Comparison of ENCODE assay signal across 1 cellular context in the genomic region with DNA sequence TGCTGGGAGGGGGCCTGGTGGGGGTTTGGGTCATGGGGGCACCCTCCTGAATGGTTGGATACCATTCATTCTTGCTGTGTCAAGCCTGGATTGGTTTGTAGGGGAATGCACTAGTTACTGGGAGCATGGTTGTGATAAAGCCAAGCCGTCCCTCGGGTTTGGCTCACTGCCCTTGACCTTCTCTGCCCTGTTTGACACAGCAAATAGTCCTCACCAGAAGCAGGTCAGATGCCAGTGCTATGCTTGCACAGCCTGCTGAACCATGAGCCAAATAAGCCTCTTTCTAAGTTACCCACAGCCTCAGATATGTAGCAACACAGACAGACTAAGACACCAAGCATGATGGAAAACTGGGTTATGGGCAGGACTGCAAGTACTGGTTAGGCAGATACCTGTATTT.
TF ChIP-seq lines count a peak whose summit lies in the region.

No MANE protein-coding gene starts in this region.

TF ChIP-seq in HepG2, 621 proteins besides CTCF, POLR2A, EP300 and RAD21 (continued from another document and continues in another):
- TF ChIP-seq SSRP1 (CRISPR knock-in tag; IDR thresholded peaks at IDR 0.05) (no peak), ZNF263 (CRISPR knock-in tag; IDR thresholded peaks at IDR 0.05) (no peak), MYC (CRISPR knock-in tag; IDR thresholded peaks at IDR 0.05; ENCODE audit: borderline replicate concordance) (peak; percentile 59; the same call in 1 of the 2 replicates), ZNF12 (CRISPR knock-in tag; IDR thresholded peaks at IDR 0.05) (peak; percentile 39; the same call in 1 of the 2 replicates), CBX1 (IDR thresholded peaks at IDR 0.05; ENCODE audit: low read depth) (no peak), MYNN (CRISPR knock-in tag; IDR thresholded peaks at IDR 0.05; ENCODE audit: low read depth) (no peak), ZSCAN25 (CRISPR knock-in tag; IDR thresholded peaks at IDR 0.05) (no peak), MIXL1 (CRISPR knock-in tag; IDR thresholded peaks at IDR 0.05) (peak; percentile 74), PCBP2 (optimal IDR thresholded peaks at IDR 0.05; ENCODE audit: low read depth, low read length, poor library complexity, severe bottlenecking) (no peak), SMARCC2 (IDR thresholded peaks at IDR 0.05) (no peak), ZNF446 (CRISPR knock-in tag; IDR thresholded peaks at IDR 0.05) (no peak), CENPT (CRISPR knock-in tag; IDR thresholded peaks at IDR 0.05; ENCODE audit: low read depth) (no peak), ZSCAN31 (CRISPR knock-in tag; IDR thresholded peaks at IDR 0.05; ENCODE audit: low read depth) (0 out of 2 replicates have a peak, but pooled peaks have one; percentile 76), ZNF264 (CRISPR knock-in tag; IDR thresholded peaks at IDR 0.05) (no peak), CHCHD3 (CRISPR knock-in tag; IDR thresholded peaks at IDR 0.05) (no peak), BRD4 (CRISPR knock-in tag; IDR thresholded peaks at IDR 0.05) (no peak), ZNF709 (CRISPR knock-in tag; IDR thresholded peaks at IDR 0.05) (no peak), KMT2B (CRISPR knock-in tag; IDR thresholded peaks at IDR 0.05) (no peak), ZNF891 (CRISPR knock-in tag; IDR thresholded peaks at IDR 0.05) (no peak), ZNF674 (CRISPR knock-in tag; IDR thresholded peaks at IDR 0.05; ENCODE audit: low read depth) (no peak), RORA (CRISPR knock-in tag; IDR thresholded peaks at IDR 0.05) (no peak), ZNF10 (CRISPR knock-in tag; IDR thresholded peaks at IDR 0.05; ENCODE audit: borderline replicate concordance, low read depth) (no peak), EHMT2 (IDR thresholded peaks at IDR 0.05; ENCODE audit: borderline replicate concordance, low read depth, low read length) (no peak), MTA1 (CRISPR knock-in tag; IDR thresholded peaks at IDR 0.05; ENCODE audit: borderline replicate concordance) (peak; percentile 74), ATM (IDR thresholded peaks at IDR 0.05; ENCODE audit: borderline replicate concordance) (no peak), RNF2 (conservative IDR thresholded peaks at IDR 0.05; ENCODE audit: low read depth) (no peak), ZNF468 (CRISPR knock-in tag; IDR thresholded peaks at IDR 0.05) (no peak), ZNF761 (CRISPR knock-in tag; conservative IDR thresholded peaks at IDR 0.05) (no peak; the same call in 1 of the 2 replicates), GPN1 (CRISPR knock-in tag; IDR thresholded peaks at IDR 0.05; ENCODE audit: borderline replicate concordance) (no peak), BORCS8-MEF2B (CRISPR knock-in tag; IDR thresholded peaks at IDR 0.05) (peak; percentile 55; the same call in 1 of the 2 replicates), RBM22 (optimal IDR thresholded peaks at IDR 0.05; ENCODE audit: low read length) (no peak), ZNF780A (CRISPR knock-in tag; IDR thresholded peaks at IDR 0.05) (no peak), SP1 (IDR thresholded peaks at IDR 0.05) (no peak), SP1 (CRISPR knock-in tag; IDR thresholded peaks at IDR 0.05) (no peak), SETDB1 (CRISPR knock-in tag; IDR thresholded peaks at IDR 0.05; ENCODE audit: borderline replicate concordance) (no peak)
- TF ChIP-seq, protein P1, sequence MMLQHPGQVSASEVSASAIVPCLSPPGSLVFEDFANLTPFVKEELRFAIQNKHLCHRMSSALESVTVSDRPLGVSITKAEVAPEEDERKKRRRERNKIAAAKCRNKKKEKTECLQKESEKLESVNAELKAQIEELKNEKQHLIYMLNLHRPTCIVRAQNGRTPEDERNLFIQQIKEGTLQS (CRISPR knock-in tag; IDR thresholded peaks at IDR 0.05): no peak
- TF ChIP-seq, protein P2, sequence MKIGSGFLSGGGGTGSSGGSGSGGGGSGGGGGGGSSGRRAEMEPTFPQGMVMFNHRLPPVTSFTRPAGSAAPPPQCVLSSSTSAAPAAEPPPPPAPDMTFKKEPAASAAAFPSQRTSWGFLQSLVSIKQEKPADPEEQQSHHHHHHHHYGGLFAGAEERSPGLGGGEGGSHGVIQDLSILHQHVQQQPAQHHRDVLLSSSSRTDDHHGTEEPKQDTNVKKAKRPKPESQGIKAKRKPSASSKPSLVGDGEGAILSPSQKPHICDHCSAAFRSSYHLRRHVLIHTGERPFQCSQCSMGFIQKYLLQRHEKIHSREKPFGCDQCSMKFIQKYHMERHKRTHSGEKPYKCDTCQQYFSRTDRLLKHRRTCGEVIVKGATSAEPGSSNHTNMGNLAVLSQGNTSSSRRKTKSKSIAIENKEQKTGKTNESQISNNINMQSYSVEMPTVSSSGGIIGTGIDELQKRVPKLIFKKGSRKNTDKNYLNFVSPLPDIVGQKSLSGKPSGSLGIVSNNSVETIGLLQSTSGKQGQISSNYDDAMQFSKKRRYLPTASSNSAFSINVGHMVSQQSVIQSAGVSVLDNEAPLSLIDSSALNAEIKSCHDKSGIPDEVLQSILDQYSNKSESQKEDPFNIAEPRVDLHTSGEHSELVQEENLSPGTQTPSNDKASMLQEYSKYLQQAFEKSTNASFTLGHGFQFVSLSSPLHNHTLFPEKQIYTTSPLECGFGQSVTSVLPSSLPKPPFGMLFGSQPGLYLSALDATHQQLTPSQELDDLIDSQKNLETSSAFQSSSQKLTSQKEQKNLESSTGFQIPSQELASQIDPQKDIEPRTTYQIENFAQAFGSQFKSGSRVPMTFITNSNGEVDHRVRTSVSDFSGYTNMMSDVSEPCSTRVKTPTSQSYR (CRISPR knock-in tag; IDR thresholded peaks at IDR 0.05; ENCODE audit: borderline replicate concordance): peak; percentile 67; the same call in 1 of the 2 replicates
- TF ChIP-seq, protein P3, sequence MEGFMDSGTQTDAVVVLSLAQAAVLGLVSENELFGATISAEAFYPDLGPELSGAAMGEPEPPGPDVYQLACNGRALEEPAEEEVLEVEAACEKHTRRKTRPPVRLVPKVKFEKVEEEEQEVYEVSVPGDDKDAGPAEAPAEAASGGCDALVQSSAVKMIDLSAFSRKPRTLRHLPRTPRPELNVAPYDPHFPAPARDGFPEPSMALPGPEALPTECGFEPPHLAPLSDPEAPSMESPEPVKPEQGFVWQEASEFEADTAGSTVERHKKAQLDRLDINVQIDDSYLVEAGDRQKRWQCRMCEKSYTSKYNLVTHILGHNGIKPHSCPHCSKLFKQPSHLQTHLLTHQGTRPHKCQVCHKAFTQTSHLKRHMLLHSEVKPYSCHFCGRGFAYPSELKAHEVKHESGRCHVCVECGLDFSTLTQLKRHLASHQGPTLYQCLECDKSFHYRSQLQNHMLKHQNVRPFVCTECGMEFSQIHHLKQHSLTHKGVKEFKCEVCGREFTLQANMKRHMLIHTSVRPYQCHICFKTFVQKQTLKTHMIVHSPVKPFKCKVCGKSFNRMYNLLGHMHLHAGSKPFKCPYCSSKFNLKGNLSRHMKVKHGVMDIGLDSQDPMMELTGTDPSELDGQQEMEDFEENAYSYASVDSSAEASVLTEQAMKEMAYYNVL (CRISPR knock-in tag; IDR thresholded peaks at IDR 0.05; ENCODE audit: borderline replicate concordance): no peak
- TF ChIP-seq, protein P4, sequence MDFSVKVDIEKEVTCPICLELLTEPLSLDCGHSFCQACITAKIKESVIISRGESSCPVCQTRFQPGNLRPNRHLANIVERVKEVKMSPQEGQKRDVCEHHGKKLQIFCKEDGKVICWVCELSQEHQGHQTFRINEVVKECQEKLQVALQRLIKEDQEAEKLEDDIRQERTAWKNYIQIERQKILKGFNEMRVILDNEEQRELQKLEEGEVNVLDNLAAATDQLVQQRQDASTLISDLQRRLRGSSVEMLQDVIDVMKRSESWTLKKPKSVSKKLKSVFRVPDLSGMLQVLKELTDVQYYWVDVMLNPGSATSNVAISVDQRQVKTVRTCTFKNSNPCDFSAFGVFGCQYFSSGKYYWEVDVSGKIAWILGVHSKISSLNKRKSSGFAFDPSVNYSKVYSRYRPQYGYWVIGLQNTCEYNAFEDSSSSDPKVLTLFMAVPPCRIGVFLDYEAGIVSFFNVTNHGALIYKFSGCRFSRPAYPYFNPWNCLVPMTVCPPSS (IDR thresholded peaks at IDR 0.05): no peak
- TF ChIP-seq, protein P5, sequence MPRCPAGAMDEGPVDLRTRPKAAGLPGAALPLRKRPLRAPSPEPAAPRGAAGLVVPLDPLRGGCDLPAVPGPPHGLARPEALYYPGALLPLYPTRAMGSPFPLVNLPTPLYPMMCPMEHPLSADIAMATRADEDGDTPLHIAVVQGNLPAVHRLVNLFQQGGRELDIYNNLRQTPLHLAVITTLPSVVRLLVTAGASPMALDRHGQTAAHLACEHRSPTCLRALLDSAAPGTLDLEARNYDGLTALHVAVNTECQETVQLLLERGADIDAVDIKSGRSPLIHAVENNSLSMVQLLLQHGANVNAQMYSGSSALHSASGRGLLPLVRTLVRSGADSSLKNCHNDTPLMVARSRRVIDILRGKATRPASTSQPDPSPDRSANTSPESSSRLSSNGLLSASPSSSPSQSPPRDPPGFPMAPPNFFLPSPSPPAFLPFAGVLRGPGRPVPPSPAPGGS (CRISPR knock-in tag; IDR thresholded peaks at IDR 0.05): no peak
- TF ChIP-seq, protein P6, sequence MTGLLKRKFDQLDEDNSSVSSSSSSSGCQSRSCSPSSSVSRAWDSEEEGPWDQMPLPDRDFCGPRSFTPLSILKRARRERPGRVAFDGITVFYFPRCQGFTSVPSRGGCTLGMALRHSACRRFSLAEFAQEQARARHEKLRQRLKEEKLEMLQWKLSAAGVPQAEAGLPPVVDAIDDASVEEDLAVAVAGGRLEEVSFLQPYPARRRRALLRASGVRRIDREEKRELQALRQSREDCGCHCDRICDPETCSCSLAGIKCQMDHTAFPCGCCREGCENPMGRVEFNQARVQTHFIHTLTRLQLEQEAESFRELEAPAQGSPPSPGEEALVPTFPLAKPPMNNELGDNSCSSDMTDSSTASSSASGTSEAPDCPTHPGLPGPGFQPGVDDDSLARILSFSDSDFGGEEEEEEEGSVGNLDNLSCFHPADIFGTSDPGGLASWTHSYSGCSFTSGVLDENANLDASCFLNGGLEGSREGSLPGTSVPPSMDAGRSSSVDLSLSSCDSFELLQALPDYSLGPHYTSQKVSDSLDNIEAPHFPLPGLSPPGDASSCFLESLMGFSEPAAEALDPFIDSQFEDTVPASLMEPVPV (CRISPR knock-in tag; IDR thresholded peaks at IDR 0.05): no peak
- TF ChIP-seq, protein P7, sequence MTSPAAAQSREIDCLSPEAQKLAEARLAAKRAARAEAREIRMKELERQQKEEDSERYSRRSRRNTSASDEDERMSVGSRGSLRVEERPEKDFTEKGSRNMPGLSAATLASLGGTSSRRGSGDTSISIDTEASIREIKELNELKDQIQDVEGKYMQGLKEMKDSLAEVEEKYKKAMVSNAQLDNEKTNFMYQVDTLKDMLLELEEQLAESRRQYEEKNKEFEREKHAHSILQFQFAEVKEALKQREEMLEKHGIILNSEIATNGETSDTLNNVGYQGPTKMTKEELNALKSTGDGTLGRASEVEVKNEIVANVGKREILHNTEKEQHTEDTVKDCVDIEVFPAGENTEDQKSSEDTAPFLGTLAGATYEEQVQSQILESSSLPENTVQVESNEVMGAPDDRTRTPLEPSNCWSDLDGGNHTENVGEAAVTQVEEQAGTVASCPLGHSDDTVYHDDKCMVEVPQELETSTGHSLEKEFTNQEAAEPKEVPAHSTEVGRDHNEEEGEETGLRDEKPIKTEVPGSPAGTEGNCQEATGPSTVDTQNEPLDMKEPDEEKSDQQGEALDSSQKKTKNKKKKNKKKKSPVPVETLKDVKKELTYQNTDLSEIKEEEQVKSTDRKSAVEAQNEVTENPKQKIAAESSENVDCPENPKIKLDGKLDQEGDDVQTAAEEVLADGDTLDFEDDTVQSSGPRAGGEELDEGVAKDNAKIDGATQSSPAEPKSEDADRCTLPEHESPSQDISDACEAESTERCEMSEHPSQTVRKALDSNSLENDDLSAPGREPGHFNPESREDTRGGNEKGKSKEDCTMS (CRISPR knock-in tag; conservative IDR thresholded peaks at IDR 0.05): no peak
- TF ChIP-seq, protein P8, sequence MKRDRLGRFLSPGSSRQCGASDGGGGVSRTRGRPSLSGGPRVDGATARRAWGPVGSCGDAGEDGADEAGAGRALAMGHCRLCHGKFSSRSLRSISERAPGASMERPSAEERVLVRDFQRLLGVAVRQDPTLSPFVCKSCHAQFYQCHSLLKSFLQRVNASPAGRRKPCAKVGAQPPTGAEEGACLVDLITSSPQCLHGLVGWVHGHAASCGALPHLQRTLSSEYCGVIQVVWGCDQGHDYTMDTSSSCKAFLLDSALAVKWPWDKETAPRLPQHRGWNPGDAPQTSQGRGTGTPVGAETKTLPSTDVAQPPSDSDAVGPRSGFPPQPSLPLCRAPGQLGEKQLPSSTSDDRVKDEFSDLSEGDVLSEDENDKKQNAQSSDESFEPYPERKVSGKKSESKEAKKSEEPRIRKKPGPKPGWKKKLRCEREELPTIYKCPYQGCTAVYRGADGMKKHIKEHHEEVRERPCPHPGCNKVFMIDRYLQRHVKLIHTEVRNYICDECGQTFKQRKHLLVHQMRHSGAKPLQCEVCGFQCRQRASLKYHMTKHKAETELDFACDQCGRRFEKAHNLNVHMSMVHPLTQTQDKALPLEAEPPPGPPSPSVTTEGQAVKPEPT (CRISPR knock-in tag; IDR thresholded peaks at IDR 0.05; ENCODE audit: low read depth): no peak
- TF ChIP-seq, protein P9, sequence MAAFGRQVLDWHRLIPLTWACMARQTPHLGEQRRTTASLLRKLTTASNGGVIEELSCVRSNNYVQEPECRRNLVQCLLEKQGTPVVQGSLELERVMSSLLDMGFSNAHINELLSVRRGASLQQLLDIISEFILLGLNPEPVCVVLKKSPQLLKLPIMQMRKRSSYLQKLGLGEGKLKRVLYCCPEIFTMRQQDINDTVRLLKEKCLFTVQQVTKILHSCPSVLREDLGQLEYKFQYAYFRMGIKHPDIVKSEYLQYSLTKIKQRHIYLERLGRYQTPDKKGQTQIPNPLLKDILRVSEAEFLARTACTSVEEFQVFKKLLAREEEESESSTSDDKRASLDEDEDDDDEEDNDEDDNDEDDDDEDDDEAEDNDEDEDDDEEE (CRISPR knock-in tag; IDR thresholded peaks at IDR 0.05): no peak
- TF ChIP-seq, protein P10, sequence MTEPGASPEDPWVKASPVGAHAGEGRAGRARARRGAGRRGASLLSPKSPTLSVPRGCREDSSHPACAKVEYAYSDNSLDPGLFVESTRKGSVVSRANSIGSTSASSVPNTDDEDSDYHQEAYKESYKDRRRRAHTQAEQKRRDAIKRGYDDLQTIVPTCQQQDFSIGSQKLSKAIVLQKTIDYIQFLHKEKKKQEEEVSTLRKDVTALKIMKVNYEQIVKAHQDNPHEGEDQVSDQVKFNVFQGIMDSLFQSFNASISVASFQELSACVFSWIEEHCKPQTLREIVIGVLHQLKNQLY (CRISPR knock-in tag; IDR thresholded peaks at IDR 0.05): 0 out of 2 replicates have a peak, but pooled peaks have one; percentile 35
- TF ChIP-seq, protein P11, sequence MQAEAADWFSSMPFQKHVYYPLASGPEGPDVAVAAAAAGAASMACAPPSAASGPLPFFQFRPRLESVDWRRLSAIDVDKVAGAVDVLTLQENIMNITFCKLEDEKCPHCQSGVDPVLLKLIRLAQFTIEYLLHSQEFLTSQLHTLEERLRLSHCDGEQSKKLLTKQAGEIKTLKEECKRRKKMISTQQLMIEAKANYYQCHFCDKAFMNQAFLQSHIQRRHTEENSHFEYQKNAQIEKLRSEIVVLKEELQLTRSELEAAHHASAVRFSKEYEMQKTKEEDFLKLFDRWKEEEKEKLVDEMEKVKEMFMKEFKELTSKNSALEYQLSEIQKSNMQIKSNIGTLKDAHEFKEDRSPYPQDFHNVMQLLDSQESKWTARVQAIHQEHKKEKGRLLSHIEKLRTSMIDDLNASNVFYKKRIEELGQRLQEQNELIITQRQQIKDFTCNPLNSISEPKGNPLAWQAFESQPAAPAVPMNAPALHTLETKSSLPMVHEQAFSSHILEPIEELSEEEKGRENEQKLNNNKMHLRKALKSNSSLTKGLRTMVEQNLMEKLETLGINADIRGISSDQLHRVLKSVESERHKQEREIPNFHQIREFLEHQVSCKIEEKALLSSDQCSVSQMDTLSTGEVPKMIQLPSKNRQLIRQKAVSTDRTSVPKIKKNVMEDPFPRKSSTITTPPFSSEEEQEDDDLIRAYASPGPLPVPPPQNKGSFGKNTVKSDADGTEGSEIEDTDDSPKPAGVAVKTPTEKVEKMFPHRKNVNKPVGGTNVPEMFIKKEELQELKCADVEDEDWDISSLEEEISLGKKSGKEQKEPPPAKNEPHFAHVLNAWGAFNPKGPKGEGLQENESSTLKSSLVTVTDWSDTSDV (CRISPR knock-in tag; IDR thresholded peaks at IDR 0.05): no peak
